In genomic region chr5:141508440-141508807, GRCh38 we compare ENCODE assay signal across 1 cellular context.
TF ChIP-seq lines count a peak whose summit lies in the region.

No MANE protein-coding gene starts in this region.

TF ChIP-seq in GM12878, 131 proteins besides CTCF, POLR2A, EP300 and RAD21 (continued from another document):
- TF ChIP-seq BCLAF1 (IDR thresholded peaks at IDR 0.05), result no peak
